Comparison of ENCODE assay signal across 9 cellular contexts in genomic region chr1:221667504-221667903, GRCh38.
DNase-seq lines count a peak whose midpoint lies in the region; ATAC-seq and TF ChIP-seq lines count a peak whose summit lies in the region.
"Had no signal": no experiment of that assay in that cellular context is flagged by ENCODE, and none has a peak within 500 bp of the region (broad histone marks: within the 10 kb centered on the region; RNA-seq: fewer than 3 reads in every experiment).

No MANE protein-coding gene starts in this region.

- H3K4ac ChIP-seq in neuronal stem cell (ENCODE audit: low read length): no peak overlapping the region

- H2BK120ac ChIP-seq in neuronal stem cell (ENCODE audit: low read depth, low read length): no peak overlapping the region

- no peak overlapping the region for H2BK12ac ChIP-seq in neuronal stem cell (ENCODE audit: low read length)

- H3K9me2 ChIP-seq in PC-3 (replicated peaks; ENCODE audit: low read length): no peaks in the 10 kb centered on the region

- H2BK5ac ChIP-seq in neuronal stem cell (ENCODE audit: low read length): no peak overlapping the region

- DNase-seq in PC-3 (peak; percentile 74), mesothelial cell of epicardium (ENCODE audit: low spot score in 2 of 2, unreplicated experiment in 2 of 2) (no peak), NCI-H446 treated with DMSO at 0.1 percent for 48 hours (lab: John Stamatoyannopoulos, UW) (no peak), iPS-NIHi11 (ENCODE audit: low spot score) (no peak), NCI-H2029 treated with DMSO at 0.1 percent for 48 hours (lab: John Stamatoyannopoulos, UW) (no peak), neuronal stem cell (ENCODE audit: low spot score) (no peak)

- H3K9me3 ChIP-seq in PC-3 (ENCODE audit: low read length) (no peaks in the 10 kb centered on the region), neuronal stem cell (replicated peaks in 1 of 2; ENCODE audit: control insufficient read depth in 2 of 2, insufficient read depth in 1 of 2, low read depth in 1 of 2, low read length in 2 of 2) (no peaks in the 10 kb centered on the region)
- H3K9me3 ChIP-seq: adrenal gland had no signal

- no peaks in the 10 kb centered on the region for H3F3A ChIP-seq in PC-3 (ENCODE audit: low read length, unreplicated experiment)

- peaks cover 4% of the 10 kb centered on the region for H3K36me3 Mint-ChIP-seq in mesothelial cell of epicardium

- no peak overlapping the region for H3K4me3 Mint-ChIP-seq in mesothelial cell of epicardium

- intact Hi-C loops in PC-3 (cut with micrococcal nuclease): no loop called here

- H3K27me3 Mint-ChIP-seq in mesothelial cell of epicardium (ENCODE audit: low read depth): no peaks in the 10 kb centered on the region

- TF ChIP-seq CTCF in PC-3 (conservative IDR thresholded peaks at IDR 0.05; ENCODE audit: low read depth, low read length) (no peak), mesothelial cell of epicardium (IDR thresholded peaks at IDR 0.05; ENCODE audit: unreplicated experiment) (no peak)

- H3K4me1 Mint-ChIP-seq in mesothelial cell of epicardium: peaks cover 5% of the 10 kb centered on the region

- H3K14ac ChIP-seq in neuronal stem cell (ENCODE audit: low read length): no peak overlapping the region

- no peak overlapping the region for H2AFZ ChIP-seq in PC-3 (ENCODE audit: low read length)
- H2AFZ ChIP-seq in neuronal stem cell (ENCODE audit: low read length): no peak overlapping the region

- peaks cover 9% of the 10 kb centered on the region for H3K9me3 Mint-ChIP-seq in mesothelial cell of epicardium

- H3K79me1 ChIP-seq in neuronal stem cell (ENCODE audit: low read depth, low read length): no peaks in the 10 kb centered on the region

- H3K4me2 ChIP-seq in PC-3 (ENCODE audit: low read length) (peak overlapping the region; percentile 12), neuronal stem cell (ENCODE audit: insufficient read depth, low read length, poor library complexity, severe bottlenecking) (no peak overlapping the region)

- H3K27ac ChIP-seq in PC-3 (ENCODE audit: low read length) (peak overlapping the region; percentile 21; the same call in 1 of the 2 replicates), neuronal stem cell (replicated peaks; ENCODE audit: low read length) (no peak overlapping the region)
- H3K27ac ChIP-seq: adrenal gland had no signal

- H4K91ac ChIP-seq in neuronal stem cell (ENCODE audit: low read depth, low read length, poor library complexity): no peak overlapping the region

- H3K36me3 ChIP-seq in PC-3 (ENCODE audit: low read depth, low read length) (no peaks in the 10 kb centered on the region), neuronal stem cell (replicated peaks in 1 of 2; ENCODE audit: control insufficient read depth in 2 of 2, insufficient read depth in 2 of 2, low read length in 2 of 2) (no peaks in the 10 kb centered on the region)
- H3K36me3 ChIP-seq: adrenal gland had no signal

- BruUV-seq in PC-3 (replicated peaks; lab: Mats Ljungman, UMichigan): no TSS peak

- H3K4me3 ChIP-seq in PC-3 (ENCODE audit: low read length): no peak overlapping the region
- H3K4me3 ChIP-seq in neuronal stem cell (ENCODE audit: low read length in 2 of 2): no peak overlapping the region
- H3K4me3 ChIP-seq: adrenal gland had no signal

- H4K8ac ChIP-seq in neuronal stem cell (ENCODE audit: low read depth, low read length): no peak overlapping the region

- no CpG with 5 or more reads among the region's 3 CpGs for WGBS in neuronal stem cell (ENCODE audit: extremely low coverage in 2 of 2, insufficient read length in 2 of 2, insufficient replicate concordance in 1 of 2), 2 donors

- H3K23ac ChIP-seq in neuronal stem cell (ENCODE audit: low read depth, low read length, poor library complexity): no peak overlapping the region

- H3K9ac ChIP-seq in PC-3 (ENCODE audit: low read length) (no peak overlapping the region), neuronal stem cell (ENCODE audit: low read depth, low read length, poor library complexity) (no peak overlapping the region)

- no peaks in the 10 kb centered on the region for H4K20me1 ChIP-seq in PC-3 (ENCODE audit: low read length)

- H3K18ac ChIP-seq in neuronal stem cell (ENCODE audit: low read length): no peak overlapping the region

- H3K27me3 ChIP-seq in PC-3 (ENCODE audit: low read length) (no peaks in the 10 kb centered on the region), neuronal stem cell (ENCODE audit: control insufficient read depth in 3 of 3, insufficient read depth in 3 of 3, low read depth in 1 of 3, low read length in 3 of 3) (no peaks in the 10 kb centered on the region)
- H3K27me3 ChIP-seq: adrenal gland had no signal

- H3K79me2 ChIP-seq in PC-3 (ENCODE audit: low read length): no peaks in the 10 kb centered on the region

- H3K27ac Mint-ChIP-seq in mesothelial cell of epicardium: peak overlapping the region; percentile 5

- CTCF ChIA-PET in PC-3 (lab: Charles Lee): no interaction called here

- POLR2A ChIA-PET in PC-3 (lab: Charles Lee; ENCODE audit: unreplicated experiment): no interaction called here

- H2BK15ac ChIP-seq in neuronal stem cell (ENCODE audit: low read length): no peak overlapping the region

- H3K4me1 ChIP-seq in PC-3 (ENCODE audit: insufficient read depth, low read length) (peaks cover 25% of the 10 kb centered on the region), neuronal stem cell (ENCODE audit: control insufficient read depth in 2 of 2, insufficient read depth in 1 of 2, low read depth in 1 of 2, low read length in 2 of 2) (no peaks in the 10 kb centered on the region)

- no peak overlapping the region for H2AK5ac ChIP-seq in neuronal stem cell (ENCODE audit: low read depth, low read length)

- ATAC-seq in GM18870 (IDR thresholded peaks at IDR 0.05; ENCODE audit: unreplicated experiment): peak; percentile 96
- ATAC-seq in HG02798 (IDR thresholded peaks at IDR 0.05; ENCODE audit: poor library complexity, unreplicated experiment): peak; percentile 88
- peak; percentile 70 for ATAC-seq in PC-3
